In the genomic region with DNA sequence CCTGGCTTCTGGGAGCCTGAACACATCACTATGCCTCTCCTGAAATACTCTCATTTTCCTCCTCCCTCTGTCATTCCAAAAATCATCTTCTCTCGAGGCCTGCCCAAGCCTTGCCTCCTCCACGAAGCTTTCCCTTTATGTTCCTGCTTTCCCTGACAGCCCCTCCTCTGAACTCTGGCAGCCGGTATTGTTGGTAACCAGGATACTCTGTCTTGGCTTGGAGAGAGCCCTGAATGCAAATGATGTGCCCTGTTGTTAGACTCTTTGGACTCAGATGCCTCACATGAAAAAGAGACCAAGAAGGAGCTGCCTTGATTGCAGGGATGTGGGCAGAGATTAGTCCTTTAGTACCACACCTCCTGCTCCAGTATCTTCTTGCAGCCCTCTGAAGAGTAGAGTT, we compare ENCODE assay signal across 20 cellular contexts.
"Had no signal": no experiment of that assay in that cellular context is flagged by ENCODE, and none has a peak within 500 bp of the region (broad histone marks: within the 10 kb centered on the region; RNA-seq: fewer than 3 reads in every experiment).

No MANE protein-coding gene starts in this region.

- H3K4me3 Mint-ChIP-seq: activated CD8-positive, alpha-beta T cell treated with anti-CD3 and anti-CD28 coated beads, Interleukin-2, amount 10 ng/mL, durations not matched to agents 7 days and 5 days; activated naive CD8-positive, alpha-beta T cell; activated T-helper 1 cell treated with anti-CD3 and anti-CD28 coated beads, Interleukin-12 subunit alpha, Interleukin-12 subunit beta, Interleukin-2, Interleukin-4 antibody, amounts not matched to agents 30 ng/mL and 10 ng/mL and 1 ng/mL, durations not matched to agents 14 hours and 24 hours and 36 hours had no signal

- H3K27ac ChIP-seq: adrenal gland, breast epithelium, coronary artery, epithelial cell of prostate, gastroesophageal sphincter, heart left ventricle, prostate gland, right atrium auricular region, thyroid gland, upper lobe of right lung, WERI-Rb-1 had no signal

- H3K4me1 ChIP-seq: adrenal gland, breast epithelium, gastroesophageal sphincter, prostate gland, right atrium auricular region, upper lobe of right lung had no signal

- H3K4me3 ChIP-seq: adrenal gland, breast epithelium, coronary artery, gastroesophageal sphincter, heart left ventricle, lung, prostate gland, right atrium auricular region, thyroid gland, upper lobe of right lung had no signal

- H3K9me3 Mint-ChIP-seq: activated T-helper 1 cell treated with anti-CD3 and anti-CD28 coated beads, Interleukin-12 subunit alpha, Interleukin-12 subunit beta, Interleukin-2, Interleukin-4 antibody, amounts not matched to agents 30 ng/mL and 10 ng/mL and 1 ng/mL, durations not matched to agents 14 hours and 24 hours and 36 hours had no signal

- DNase-seq: activated CD4-positive, alpha-beta T cell treated with anti-CD3 and anti-CD28 coated beads, Interleukin-2, amount 50 U/mL, for 1 hour; activated CD4-positive, CD25-positive, alpha-beta regulatory T cell treated with anti-CD3 and anti-CD28 coated beads, Interleukin-2, amount 50 U/mL, for 72 hours; activated CD8-positive, alpha-beta T cell treated with anti-CD3 and anti-CD28 coated beads, Interleukin-2, amount 10 ng/mL, durations not matched to agents 7 days and 5 days; activated naive CD4-positive, alpha-beta T cell; adrenal gland; heart left ventricle; stimulated activated CD4-positive, alpha-beta T cell treated with anti-CD3 and anti-CD28 coated beads, Interleukin-4, amount 100 ng/mL, for 24 hours; stimulated activated naive CD4-positive, alpha-beta T cell treated with Interleukin-2 at 50 U/mL for 16 hours; thyroid gland; upper lobe of right lung; WERI-Rb-1 had no signal

- H3K36me3 ChIP-seq: adrenal gland, breast epithelium, gastroesophageal sphincter, heart left ventricle, prostate gland, right atrium auricular region, thyroid gland, upper lobe of right lung, WERI-Rb-1 had no signal

- H3K36me3 Mint-ChIP-seq: activated naive CD8-positive, alpha-beta T cell had no signal

- H3K27me3 ChIP-seq: breast epithelium, right atrium auricular region had no signal

- H3K9me3 ChIP-seq: adrenal gland, breast epithelium, gastroesophageal sphincter, heart left ventricle, prostate gland, right atrium auricular region, thyroid gland, upper lobe of right lung had no signal

- H3K27ac Mint-ChIP-seq: activated CD8-positive, alpha-beta T cell treated with anti-CD3 and anti-CD28 coated beads, Interleukin-2, amount 10 ng/mL, durations not matched to agents 7 days and 5 days; activated naive CD8-positive, alpha-beta T cell; activated T-helper 1 cell treated with anti-CD3 and anti-CD28 coated beads, Interleukin-12 subunit alpha, Interleukin-12 subunit beta, Interleukin-2, Interleukin-4 antibody, amounts not matched to agents 30 ng/mL and 10 ng/mL and 1 ng/mL, durations not matched to agents 14 hours and 24 hours and 36 hours had no signal
